ENCODE assay signal across 7 cellular contexts in genomic region chr11:72585762-72586590, GRCh38.
A peak's percentile ranks its signal among the peaks of the same experiment; 100 is the strongest.
DNase-seq lines count a peak whose midpoint lies in the region; ATAC-seq and TF ChIP-seq lines count a peak whose summit lies in the region.

No MANE protein-coding gene starts in this region.

- ATAC-seq in GM18517 (IDR thresholded peaks at IDR 0.05; ENCODE audit: unreplicated experiment): no peak

- H3K27ac Mint-ChIP-seq in activated naive CD4-positive, alpha-beta T cell treated with anti-CD3 and anti-CD28 coated beads, Interleukin-2, amount 10 ng/mL, durations not matched to agents 7 days and 5 days: no peak overlapping the region
- H3K27ac Mint-ChIP-seq in progenitor cell of endocrine pancreas: no peak overlapping the region

- H3K36me3 ChIP-seq in MG63: no peaks in the 10 kb centered on the region

- H3K9me3 ChIP-seq in MG63: no peaks in the 10 kb centered on the region

- CTCF ChIA-PET in activated naive CD4-positive, alpha-beta T cell treated with anti-CD3 and anti-CD28 coated beads, Interleukin-2, amount 10 ng/mL, durations not matched to agents 7 days and 5 days (lab: Charles Lee): interaction anchor here (0.5 to 7.2 kb wide), 24 partner anchors 8 to 145 kb away, joined by 3 to 92 read pairs (median 4); no protein-coding TSS in a partner anchor

- H3K4me3 Mint-ChIP-seq in activated naive CD4-positive, alpha-beta T cell treated with anti-CD3 and anti-CD28 coated beads, Interleukin-2, amount 10 ng/mL, durations not matched to agents 7 days and 5 days: no peak overlapping the region
- H3K4me3 Mint-ChIP-seq in progenitor cell of endocrine pancreas (ENCODE audit: low read depth): no peak overlapping the region

- TF ChIP-seq CTCF in GM12864 (IDR thresholded peaks at IDR 0.05; ENCODE audit: low read depth, low read length, missing control alignments) (peak; percentile 91), progenitor cell of endocrine pancreas (IDR thresholded peaks at IDR 0.05; ENCODE audit: unreplicated experiment) (peak; percentile 91)

- H3K4me3 ChIP-seq in GM12864 (ENCODE audit: low read depth, low read length): no peak overlapping the region
- no peak overlapping the region for H3K4me3 ChIP-seq in MG63

- H3K27me3 ChIP-seq in MG63: peaks cover 24% of the 10 kb centered on the region

- peaks cover 36% of the 10 kb centered on the region for H3K4me1 Mint-ChIP-seq in activated naive CD4-positive, alpha-beta T cell treated with anti-CD3 and anti-CD28 coated beads, Interleukin-2, amount 10 ng/mL, durations not matched to agents 7 days and 5 days
- H3K4me1 Mint-ChIP-seq in progenitor cell of endocrine pancreas (ENCODE audit: low read depth): peaks cover 2% of the 10 kb centered on the region

- peak; percentile 22 for DNase-seq in GM12864 (ENCODE audit: low read depth)
- peak; percentile 39 for DNase-seq in MG63
- peak; percentile 74 for DNase-seq in SK-N-DZ (ENCODE audit: low spot score)
- peak; percentile 77 for DNase-seq in activated naive CD4-positive, alpha-beta T cell treated with anti-CD3 and anti-CD28 coated beads, Interleukin-2, amount 10 ng/mL, durations not matched to agents 7 days and 5 days
- DNase-seq in glomerular endothelial cell (ENCODE audit: extremely low read depth, low read depth, low spot score): peak; percentile 18
- peak; percentile 63 for DNase-seq in progenitor cell of endocrine pancreas (ENCODE audit: low spot score, unreplicated experiment)

- H3K9me3 Mint-ChIP-seq in activated naive CD4-positive, alpha-beta T cell treated with anti-CD3 and anti-CD28 coated beads, Interleukin-2, amount 10 ng/mL, durations not matched to agents 7 days and 5 days: no peaks in the 10 kb centered on the region
- no peaks in the 10 kb centered on the region for H3K9me3 Mint-ChIP-seq in progenitor cell of endocrine pancreas (ENCODE audit: low read depth)

- no peaks in the 10 kb centered on the region for H3K36me3 Mint-ChIP-seq in activated naive CD4-positive, alpha-beta T cell treated with anti-CD3 and anti-CD28 coated beads, Interleukin-2, amount 10 ng/mL, durations not matched to agents 7 days and 5 days
- H3K36me3 Mint-ChIP-seq in progenitor cell of endocrine pancreas (ENCODE audit: insufficient read depth): no peaks in the 10 kb centered on the region

- peaks cover 86% of the 10 kb centered on the region for H3K27me3 Mint-ChIP-seq in activated naive CD4-positive, alpha-beta T cell treated with anti-CD3 and anti-CD28 coated beads, Interleukin-2, amount 10 ng/mL, durations not matched to agents 7 days and 5 days
- H3K27me3 Mint-ChIP-seq in progenitor cell of endocrine pancreas: peaks cover 84% of the 10 kb centered on the region

Comparison
In these comparisons a context has a peak if more than half of its experiments do, and no peak if none do; other contexts are left out.
1. DNase-seq: peak in every context shown above with its lines; median percentile 77 in activated naive CD4-positive, alpha-beta T cell treated with anti-CD3 and anti-CD28 coated beads, Interleukin-2, amount 10 ng/mL, durations not matched to agents 7 days and 5 days; 74 in SK-N-DZ; 63 in progenitor cell of endocrine pancreas; 39 in MG63; 22 in GM12864; 18 in glomerular endothelial cell.